ENCODE assay signal across 8 cellular contexts in the genomic region with DNA sequence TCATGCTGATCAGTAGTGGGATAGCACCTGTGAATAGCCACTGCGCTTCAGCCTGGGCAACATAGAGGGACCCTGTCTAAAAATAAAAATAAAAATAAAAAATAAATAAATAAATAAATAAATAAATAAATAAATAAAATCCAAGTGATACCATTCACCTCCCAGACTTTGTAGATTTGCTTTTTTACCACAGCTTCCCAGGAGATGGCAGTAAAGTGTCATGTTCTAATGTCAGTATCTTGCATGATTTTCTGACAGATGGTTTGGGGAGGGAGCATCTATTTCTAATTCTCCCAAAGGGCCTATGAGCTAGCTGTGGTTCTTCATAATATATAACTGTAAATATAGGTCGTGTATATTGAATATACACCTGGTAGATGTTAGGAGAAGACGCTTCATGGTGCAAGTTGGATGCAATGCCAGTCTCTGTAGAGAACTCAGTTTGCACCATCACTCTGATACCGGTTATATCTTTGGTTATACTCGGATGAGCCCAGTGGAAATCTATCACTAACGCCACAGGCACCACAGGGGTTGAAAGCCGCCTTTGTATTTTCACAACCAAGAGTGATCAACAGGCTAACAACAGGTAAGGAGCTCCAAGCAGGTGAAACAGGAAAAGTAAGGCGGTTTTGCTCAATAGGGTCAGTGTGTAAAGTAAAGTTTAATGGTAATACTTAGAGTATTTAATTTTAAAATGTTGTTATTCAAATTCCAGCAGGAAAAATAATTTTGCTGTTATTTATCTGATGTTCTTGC. TPM values are rescaled to one million over a fixed set of nuclear protein-coding genes. Genes with fewer than 3 reads are reported as not detected.
A peak's percentile ranks its signal among the peaks of the same experiment; 100 is the strongest.
DNase-seq lines count a peak whose midpoint lies in the region; ATAC-seq and TF ChIP-seq lines count a peak whose summit lies in the region.

No MANE protein-coding gene starts in this region.

- peaks cover 0 to 2% (median 0%) of the 10 kb centered on the region in 3 donors for H3K36me3 ChIP-seq in Peyer's patch

- H3K27me3 ChIP-seq in Peyer's patch: no peaks in the 10 kb centered on the region

- H3K4me3 Mint-ChIP-seq in activated naive CD8-positive, alpha-beta T cell treated with anti-CD3 and anti-CD28 coated beads, Interleukin-2, amount 10 ng/mL, durations not matched to agents 7 days and 5 days: no peak overlapping the region
- no peak overlapping the region for H3K4me3 Mint-ChIP-seq in activated naive CD8-positive, alpha-beta T cell treated with anti-CD3 and anti-CD28 coated beads, Interleukin-2, amount 50 U/mL, for 24 hours

- H3K27ac ChIP-seq in Peyer's patch: no peak overlapping the region

- peaks cover 9% of the 10 kb centered on the region for H3K4me1 Mint-ChIP-seq in activated naive CD8-positive, alpha-beta T cell treated with anti-CD3 and anti-CD28 coated beads, Interleukin-2, amount 10 ng/mL, durations not matched to agents 7 days and 5 days
- peaks cover 4% of the 10 kb centered on the region for H3K4me1 Mint-ChIP-seq in activated naive CD8-positive, alpha-beta T cell treated with anti-CD3 and anti-CD28 coated beads, Interleukin-2, amount 50 U/mL, for 24 hours

- peaks cover 9% of the 10 kb centered on the region for H3K36me3 Mint-ChIP-seq in activated naive CD8-positive, alpha-beta T cell treated with anti-CD3 and anti-CD28 coated beads, Interleukin-2, amount 10 ng/mL, durations not matched to agents 7 days and 5 days
- peaks cover 5% of the 10 kb centered on the region for H3K36me3 Mint-ChIP-seq in activated naive CD8-positive, alpha-beta T cell treated with anti-CD3 and anti-CD28 coated beads, Interleukin-2, amount 50 U/mL, for 24 hours (ENCODE audit: low read depth)

- DNase-seq in activated naive CD8-positive, alpha-beta T cell treated with anti-CD3 and anti-CD28 coated beads, Interleukin-2, amount 10 ng/mL, durations not matched to agents 7 days and 5 days: no peak
- DNase-seq in activated naive CD8-positive, alpha-beta T cell treated with anti-CD3 and anti-CD28 coated beads, Interleukin-2, amount 50 U/mL, for 24 hours: no peak
- peak; percentile 43 for DNase-seq in LoVo (ENCODE audit: low spot score)
- DNase-seq in Peyer's patch: no peak
- peak; percentile 32 for DNase-seq in effector CD4-positive, alpha-beta T cell
- peak; percentile 81 for DNase-seq in midbrain (lab: John Stamatoyannopoulos, UW)

- H3K9me3 Mint-ChIP-seq in activated naive CD8-positive, alpha-beta T cell treated with anti-CD3 and anti-CD28 coated beads, Interleukin-2, amount 10 ng/mL, durations not matched to agents 7 days and 5 days: no peaks in the 10 kb centered on the region
- no peaks in the 10 kb centered on the region for H3K9me3 Mint-ChIP-seq in activated naive CD8-positive, alpha-beta T cell treated with anti-CD3 and anti-CD28 coated beads, Interleukin-2, amount 50 U/mL, for 24 hours

- H3K4me1 ChIP-seq in Peyer's patch: no peaks in the 10 kb centered on the region

- POLR2A ChIA-PET in activated naive CD8-positive, alpha-beta T cell treated with anti-CD3 and anti-CD28 coated beads, Interleukin-2, amount 10 ng/mL, durations not matched to agents 7 days and 5 days (lab: Charles Lee): interaction anchor here (0.6 to 1.5 kb wide), 4 partner anchors 9 to 132 kb away, joined by 3 to 7 read pairs (median 4); a partner anchor contains a TSS

- no peak overlapping the region for H3K4me3 ChIP-seq in Peyer's patch

- H3K27ac Mint-ChIP-seq in activated naive CD8-positive, alpha-beta T cell treated with anti-CD3 and anti-CD28 coated beads, Interleukin-2, amount 10 ng/mL, durations not matched to agents 7 days and 5 days: no peak overlapping the region
- H3K27ac Mint-ChIP-seq in activated naive CD8-positive, alpha-beta T cell treated with anti-CD3 and anti-CD28 coated beads, Interleukin-2, amount 50 U/mL, for 24 hours: no peak overlapping the region

- peaks cover 21% of the 10 kb centered on the region for H3K27me3 Mint-ChIP-seq in activated naive CD8-positive, alpha-beta T cell treated with anti-CD3 and anti-CD28 coated beads, Interleukin-2, amount 10 ng/mL, durations not matched to agents 7 days and 5 days
- peaks cover 16% of the 10 kb centered on the region for H3K27me3 Mint-ChIP-seq in activated naive CD8-positive, alpha-beta T cell treated with anti-CD3 and anti-CD28 coated beads, Interleukin-2, amount 50 U/mL, for 24 hours

- H3K9me3 ChIP-seq in Peyer's patch: no peaks in the 10 kb centered on the region

- no peak for TF ChIP-seq POLR2A in Peyer's patch (IDR thresholded peaks at IDR 0.05)

- peak; percentile 58 for ATAC-seq in activated naive CD8-positive, alpha-beta T cell treated with anti-CD3 and anti-CD28 coated beads, Interleukin-2, amount 10 ng/mL, durations not matched to agents 7 days and 5 days (ENCODE audit: low read depth)
- ATAC-seq in activated naive CD8-positive, alpha-beta T cell treated with anti-CD3 and anti-CD28 coated beads, Interleukin-2, amount 50 U/mL, for 24 hours: no peak
- ATAC-seq in GM18909 (IDR thresholded peaks at IDR 0.05; ENCODE audit: poor library complexity, unreplicated experiment) (no peak), GM18868 (IDR thresholded peaks at IDR 0.05; ENCODE audit: unreplicated experiment) (no peak)

- TF ChIP-seq CTCF in Peyer's patch (IDR thresholded peaks at IDR 0.05): peak; percentile 27 to 72 (median 61)

RNA-seq across cellular contexts. Expression of a gene that starts 13.9 kb away (rescaled TPM):
- total RNA-seq in activated naive CD8-positive, alpha-beta T cell treated with anti-CD3 and anti-CD28 coated beads, Interleukin-2, amount 10 ng/mL, durations not matched to agents 7 days and 5 days: 1 to 10 TPM; 1.2 to 1.4 TPM
- 1 to 10 TPM in 3 of 4 donors, under 1 TPM in 1; 0.53 to 8.3 (median 1.7) TPM for total RNA-seq in Peyer's patch

RNA-seq across cellular contexts. Expression of a gene that starts 18.1 kb away (rescaled TPM):
- 10 to 100 TPM; 40.7 to 48.7 TPM for total RNA-seq in activated naive CD8-positive, alpha-beta T cell treated with anti-CD3 and anti-CD28 coated beads, Interleukin-2, amount 10 ng/mL, durations not matched to agents 7 days and 5 days
- 10 to 100 TPM in 3 of 4 donors, 1 to 10 TPM in 1; 8.4 to 38.0 (median 23.6) TPM for total RNA-seq in Peyer's patch

RNA-seq across cellular contexts. Expression of a gene that starts 20.1 kb away (rescaled TPM):
- total RNA-seq in activated naive CD8-positive, alpha-beta T cell treated with anti-CD3 and anti-CD28 coated beads, Interleukin-2, amount 10 ng/mL, durations not matched to agents 7 days and 5 days: 100 to 1,000 TPM; 186 to 190 TPM
- 1 to 10 TPM in 1 of 4 donors, not detected in 3; 9.7 TPM for total RNA-seq in Peyer's patch

RNA-seq across cellular contexts. Expression of a gene that starts 25.5 kb away (rescaled TPM):
- 1 to 10 TPM; 2.9 to 3.0 TPM for total RNA-seq in activated naive CD8-positive, alpha-beta T cell treated with anti-CD3 and anti-CD28 coated beads, Interleukin-2, amount 10 ng/mL, durations not matched to agents 7 days and 5 days
- 1 to 10 TPM in 1 of 4 donors, not detected in 3; 1.7 TPM for total RNA-seq in Peyer's patch

RNA-seq across cellular contexts. Expression of a gene that starts 25.8 kb away (rescaled TPM):
- total RNA-seq in activated naive CD8-positive, alpha-beta T cell treated with anti-CD3 and anti-CD28 coated beads, Interleukin-2, amount 10 ng/mL, durations not matched to agents 7 days and 5 days: 10 to 100 TPM; 10.6 to 11.2 TPM
- 10 to 100 TPM in 3 of 4 donors, 1 to 10 TPM in 1; 4.2 to 56.1 (median 20.2) TPM for total RNA-seq in Peyer's patch

Comparison
In these comparisons a context has a peak if more than half of its experiments do, and no peak if none do; other contexts are left out.
1. DNase-seq: peak in LoVo (single experiment), effector CD4-positive, alpha-beta T cell (single experiment) and midbrain (single experiment); none in activated naive CD8-positive, alpha-beta T cell treated with anti-CD3 and anti-CD28 coated beads, Interleukin-2, amount 10 ng/mL, durations not matched to agents 7 days and 5 days (single experiment), activated naive CD8-positive, alpha-beta T cell treated with anti-CD3 and anti-CD28 coated beads, Interleukin-2, amount 50 U/mL, for 24 hours (single experiment) and Peyer's patch (0 of 3).
2. RNA of a gene that starts 20.1 kb away (total RNA-seq): 186 to 190 TPM in activated naive CD8-positive, alpha-beta T cell treated with anti-CD3 and anti-CD28 coated beads, Interleukin-2, amount 10 ng/mL, durations not matched to agents 7 days and 5 days; 9.7 TPM in Peyer's patch; every median in the first group is over 10 times any median in the second.